ENCODE assay signal across 1 cellular context in the genomic region with DNA sequence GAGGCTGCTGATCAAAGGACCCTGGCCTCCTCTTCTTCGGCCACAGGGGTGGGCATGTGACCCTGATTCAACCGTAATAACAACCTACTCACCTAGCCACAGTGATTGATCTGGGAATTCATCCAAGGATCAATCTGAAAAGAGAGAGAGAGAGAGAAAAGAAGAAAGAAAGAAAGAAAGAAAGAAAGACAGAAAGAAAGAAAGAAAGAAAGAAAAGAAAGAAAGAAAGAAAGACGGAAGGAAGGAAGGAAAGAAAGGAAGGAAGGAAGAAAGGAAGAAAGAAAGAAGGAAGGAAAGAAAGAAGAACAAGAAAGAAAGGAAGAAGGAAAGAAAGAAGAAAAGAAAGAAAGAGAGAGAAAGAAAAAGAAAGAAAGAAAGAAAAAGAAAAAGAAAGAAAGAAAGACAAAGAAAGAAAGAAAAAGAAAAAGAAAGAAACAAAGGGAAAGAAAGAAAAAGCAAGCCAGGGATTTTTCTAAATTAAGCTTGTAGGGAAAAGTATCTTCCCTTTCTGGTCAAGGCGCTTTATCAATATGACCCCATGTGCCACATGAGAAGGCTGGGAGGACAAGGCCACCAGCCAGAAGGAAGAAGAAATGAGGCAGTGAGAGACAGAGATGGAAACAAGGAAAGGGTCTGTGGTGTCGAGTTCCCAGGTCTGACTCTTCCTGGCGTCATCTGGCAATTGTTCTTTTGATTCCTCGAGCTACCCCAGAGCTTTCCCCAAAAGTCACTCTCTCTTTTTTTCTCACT.
TF ChIP-seq lines count a peak whose summit lies in the region.

No MANE protein-coding gene starts in this region.

TF ChIP-seq in GM23338, 12 proteins besides CTCF, POLR2A, EP300 and RAD21 (continued from another document):
- TF ChIP-seq, protein P1, sequence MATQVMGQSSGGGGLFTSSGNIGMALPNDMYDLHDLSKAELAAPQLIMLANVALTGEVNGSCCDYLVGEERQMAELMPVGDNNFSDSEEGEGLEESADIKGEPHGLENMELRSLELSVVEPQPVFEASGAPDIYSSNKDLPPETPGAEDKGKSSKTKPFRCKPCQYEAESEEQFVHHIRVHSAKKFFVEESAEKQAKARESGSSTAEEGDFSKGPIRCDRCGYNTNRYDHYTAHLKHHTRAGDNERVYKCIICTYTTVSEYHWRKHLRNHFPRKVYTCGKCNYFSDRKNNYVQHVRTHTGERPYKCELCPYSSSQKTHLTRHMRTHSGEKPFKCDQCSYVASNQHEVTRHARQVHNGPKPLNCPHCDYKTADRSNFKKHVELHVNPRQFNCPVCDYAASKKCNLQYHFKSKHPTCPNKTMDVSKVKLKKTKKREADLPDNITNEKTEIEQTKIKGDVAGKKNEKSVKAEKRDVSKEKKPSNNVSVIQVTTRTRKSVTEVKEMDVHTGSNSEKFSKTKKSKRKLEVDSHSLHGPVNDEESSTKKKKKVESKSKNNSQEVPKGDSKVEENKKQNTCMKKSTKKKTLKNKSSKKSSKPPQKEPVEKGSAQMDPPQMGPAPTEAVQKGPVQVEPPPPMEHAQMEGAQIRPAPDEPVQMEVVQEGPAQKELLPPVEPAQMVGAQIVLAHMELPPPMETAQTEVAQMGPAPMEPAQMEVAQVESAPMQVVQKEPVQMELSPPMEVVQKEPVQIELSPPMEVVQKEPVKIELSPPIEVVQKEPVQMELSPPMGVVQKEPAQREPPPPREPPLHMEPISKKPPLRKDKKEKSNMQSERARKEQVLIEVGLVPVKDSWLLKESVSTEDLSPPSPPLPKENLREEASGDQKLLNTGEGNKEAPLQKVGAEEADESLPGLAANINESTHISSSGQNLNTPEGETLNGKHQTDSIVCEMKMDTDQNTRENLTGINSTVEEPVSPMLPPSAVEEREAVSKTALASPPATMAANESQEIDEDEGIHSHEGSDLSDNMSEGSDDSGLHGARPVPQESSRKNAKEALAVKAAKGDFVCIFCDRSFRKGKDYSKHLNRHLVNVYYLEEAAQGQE (IDR thresholded peaks at IDR 0.05; ENCODE audit: unreplicated experiment), result no peak
- no peak for TF ChIP-seq STAT1 (IDR thresholded peaks at IDR 0.05; ENCODE audit: unreplicated experiment)
- TF ChIP-seq, protein P2, sequence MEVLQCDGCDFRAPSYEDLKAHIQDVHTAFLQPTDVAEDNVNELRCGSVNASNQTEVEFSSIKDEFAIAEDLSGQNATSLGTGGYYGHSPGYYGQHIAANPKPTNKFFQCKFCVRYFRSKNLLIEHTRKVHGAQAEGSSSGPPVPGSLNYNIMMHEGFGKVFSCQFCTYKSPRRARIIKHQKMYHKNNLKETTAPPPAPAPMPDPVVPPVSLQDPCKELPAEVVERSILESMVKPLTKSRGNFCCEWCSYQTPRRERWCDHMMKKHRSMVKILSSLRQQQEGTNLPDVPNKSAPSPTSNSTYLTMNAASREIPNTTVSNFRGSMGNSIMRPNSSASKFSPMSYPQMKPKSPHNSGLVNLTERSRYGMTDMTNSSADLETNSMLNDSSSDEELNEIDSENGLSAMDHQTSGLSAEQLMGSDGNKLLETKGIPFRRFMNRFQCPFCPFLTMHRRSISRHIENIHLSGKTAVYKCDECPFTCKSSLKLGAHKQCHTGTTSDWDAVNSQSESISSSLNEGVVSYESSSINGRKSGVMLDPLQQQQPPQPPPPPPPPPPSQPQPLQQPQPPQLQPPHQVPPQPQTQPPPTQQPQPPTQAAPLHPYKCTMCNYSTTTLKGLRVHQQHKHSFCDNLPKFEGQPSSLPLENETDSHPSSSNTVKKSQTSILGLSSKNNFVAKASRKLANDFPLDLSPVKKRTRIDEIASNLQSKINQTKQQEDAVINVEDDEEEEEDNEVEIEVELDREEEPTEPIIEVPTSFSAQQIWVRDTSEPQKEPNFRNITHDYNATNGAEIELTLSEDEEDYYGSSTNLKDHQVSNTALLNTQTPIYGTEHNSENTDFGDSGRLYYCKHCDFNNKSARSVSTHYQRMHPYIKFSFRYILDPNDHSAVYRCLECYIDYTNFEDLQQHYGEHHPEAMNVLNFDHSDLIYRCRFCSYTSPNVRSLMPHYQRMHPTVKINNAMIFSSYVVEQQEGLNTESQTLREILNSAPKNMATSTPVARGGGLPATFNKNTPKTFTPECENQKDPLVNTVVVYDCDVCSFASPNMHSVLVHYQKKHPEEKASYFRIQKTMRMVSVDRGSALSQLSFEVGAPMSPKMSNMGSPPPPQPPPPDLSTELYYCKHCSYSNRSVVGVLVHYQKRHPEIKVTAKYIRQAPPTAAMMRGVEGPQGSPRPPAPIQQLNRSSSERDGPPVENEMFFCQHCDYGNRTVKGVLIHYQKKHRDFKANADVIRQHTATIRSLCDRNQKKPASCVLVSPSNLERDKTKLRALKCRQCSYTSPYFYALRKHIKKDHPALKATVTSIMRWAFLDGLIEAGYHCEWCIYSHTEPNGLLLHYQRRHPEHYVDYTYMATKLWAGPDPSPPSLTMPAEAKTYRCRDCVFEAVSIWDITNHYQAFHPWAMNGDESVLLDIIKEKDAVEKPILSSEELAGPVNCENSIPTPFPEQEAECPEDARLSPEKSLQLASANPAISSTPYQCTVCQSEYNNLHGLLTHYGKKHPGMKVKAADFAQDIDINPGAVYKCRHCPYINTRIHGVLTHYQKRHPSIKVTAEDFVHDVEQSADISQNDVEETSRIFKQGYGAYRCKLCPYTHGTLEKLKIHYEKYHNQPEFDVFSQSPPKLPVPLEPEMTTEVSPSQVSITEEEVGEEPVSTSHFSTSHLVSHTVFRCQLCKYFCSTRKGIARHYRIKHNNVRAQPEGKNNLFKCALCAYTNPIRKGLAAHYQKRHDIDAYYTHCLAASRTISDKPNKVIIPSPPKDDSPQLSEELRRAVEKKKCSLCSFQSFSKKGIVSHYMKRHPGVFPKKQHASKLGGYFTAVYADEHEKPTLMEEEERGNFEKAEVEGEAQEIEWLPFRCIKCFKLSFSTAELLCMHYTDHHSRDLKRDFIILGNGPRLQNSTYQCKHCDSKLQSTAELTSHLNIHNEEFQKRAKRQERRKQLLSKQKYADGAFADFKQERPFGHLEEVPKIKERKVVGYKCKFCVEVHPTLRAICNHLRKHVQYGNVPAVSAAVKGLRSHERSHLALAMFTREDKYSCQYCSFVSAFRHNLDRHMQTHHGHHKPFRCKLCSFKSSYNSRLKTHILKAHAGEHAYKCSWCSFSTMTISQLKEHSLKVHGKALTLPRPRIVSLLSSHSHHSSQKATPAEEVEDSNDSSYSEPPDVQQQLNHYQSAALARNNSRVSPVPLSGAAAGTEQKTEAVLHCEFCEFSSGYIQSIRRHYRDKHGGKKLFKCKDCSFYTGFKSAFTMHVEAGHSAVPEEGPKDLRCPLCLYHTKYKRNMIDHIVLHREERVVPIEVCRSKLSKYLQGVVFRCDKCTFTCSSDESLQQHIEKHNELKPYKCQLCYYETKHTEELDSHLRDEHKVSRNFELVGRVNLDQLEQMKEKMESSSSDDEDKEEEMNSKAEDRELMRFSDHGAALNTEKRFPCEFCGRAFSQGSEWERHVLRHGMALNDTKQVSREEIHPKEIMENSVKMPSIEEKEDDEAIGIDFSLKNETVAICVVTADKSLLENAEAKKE (CRISPR knock-in tag; IDR thresholded peaks at IDR 0.05), result no peak
- no peak for TF ChIP-seq ZNF114 (CRISPR knock-in tag; IDR thresholded peaks at IDR 0.05)
- TF ChIP-seq JUNB (IDR thresholded peaks at IDR 0.05; ENCODE audit: unreplicated experiment), result no peak
- no peak for TF ChIP-seq POLR2AphosphoS5 (IDR thresholded peaks at IDR 0.05; ENCODE audit: low read depth)
- TF ChIP-seq ZNF331 (CRISPR knock-in tag; IDR thresholded peaks at IDR 0.05; ENCODE audit: low read depth), result no peak
- no peak for TF ChIP-seq EZH2phosphoT487 (IDR thresholded peaks at IDR 0.05; ENCODE audit: unreplicated experiment)
- no peak for TF ChIP-seq NANOG (IDR thresholded peaks at IDR 0.05; ENCODE audit: borderline replicate concordance)
TF ChIP-seq in GM23338: peak in this region for 0.
